ENCODE assay signal across 1 cellular context in the genomic region with DNA sequence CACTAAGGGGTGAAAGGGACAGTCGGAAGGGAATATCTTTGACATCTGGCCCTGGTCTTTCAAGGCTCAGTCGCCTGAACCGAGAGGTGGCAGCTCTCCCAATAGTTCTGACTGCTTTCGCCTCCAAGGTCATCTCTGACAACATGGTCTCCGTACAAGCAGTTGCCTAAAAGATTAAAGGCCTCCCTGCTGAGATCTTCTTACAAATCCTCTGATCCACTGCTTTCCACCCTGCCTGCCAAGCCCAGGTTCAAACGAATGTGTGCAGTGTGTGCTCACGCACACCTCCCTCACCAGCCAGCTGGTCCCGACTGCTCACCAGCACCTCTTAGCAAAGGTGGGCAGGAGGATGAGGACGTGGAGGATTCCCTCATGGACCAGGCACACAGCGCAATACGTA.
TF ChIP-seq lines count a peak whose summit lies in the region.

No MANE protein-coding gene starts in this region.

TF ChIP-seq in H1, 55 proteins besides CTCF, POLR2A, EP300 and RAD21 (continued from another document):
- TF ChIP-seq KDM5A (IDR thresholded peaks at IDR 0.05; ENCODE audit: low read length) (no peak), RBBP5 (IDR thresholded peaks at IDR 0.05; ENCODE audit: borderline replicate concordance, low read depth, low read length) (no peak)
